9 cellular contexts compared by ENCODE assay signal in genomic region chr7:12410523-12410922, GRCh38. TPM values are rescaled to one million over a fixed set of nuclear protein-coding genes. Genes with fewer than 3 reads are reported as not detected.
"Had no signal": no experiment of that assay in that cellular context is flagged by ENCODE, and none has a peak within 500 bp of the region (broad histone marks: within the 10 kb centered on the region; RNA-seq: fewer than 3 reads in every experiment).

No MANE protein-coding gene starts in this region.

- H3K27me3 Mint-ChIP-seq: IgD-negative memory B cell had no signal

- H3K27ac ChIP-seq: HL-60 had no signal

- ATAC-seq: HepG2, K562 had no signal

- H3K4me3 ChIP-seq: K562 had no signal

- H3K4me1 Mint-ChIP-seq: IgD-negative memory B cell had no signal

- H3K36me3 Mint-ChIP-seq: IgD-negative memory B cell had no signal

- DNase-seq: IMR-90, KBM-7, KG1 had no signal

- FAIRE-seq: HepG2, HTR-8/SVneo, K562 had no signal

- H3K27ac Mint-ChIP-seq: IgD-negative memory B cell had no signal

- H3K4me3 Mint-ChIP-seq: IgD-negative memory B cell had no signal

RNA-seq across cellular contexts. Expression of gene VWDE, which starts 6.9 kb away (rescaled TPM):
- total RNA-seq: HT-29 had no signal
- polyA plus RNA-seq: IgD-negative memory B cell had no signal
